1 cellular context compared by ENCODE assay signal in genomic region chr1:24003331-24003972, GRCh38.
A peak's percentile ranks its signal among the peaks of the same experiment; 100 is the strongest.
TF ChIP-seq lines count a peak whose summit lies in the region.

No MANE protein-coding gene starts in this region.

TF ChIP-seq in HEK293, 187 proteins besides CTCF, POLR2A, EP300 and RAD21 (continued from another document and continues in another):
- TF ChIP-seq ZNF362 (tag by site-specific recombination; IDR thresholded peaks at IDR 0.05) (no peak), KLF7 (tag by site-specific recombination; IDR thresholded peaks at IDR 0.05; ENCODE audit: borderline replicate concordance) (no peak), GLI4 (tag by site-specific recombination; IDR thresholded peaks at IDR 0.05) (no peak), ZNF501 (tag by site-specific recombination; IDR thresholded peaks at IDR 0.05) (no peak), ZNF18 (tag by site-specific recombination; IDR thresholded peaks at IDR 0.05) (peak; percentile 47; the same call in 1 of the 2 replicates), ZNF184 (tag by site-specific recombination; IDR thresholded peaks at IDR 0.05) (peak; percentile 80; the same call in 1 of the 2 replicates), YY2 (tag by site-specific recombination; IDR thresholded peaks at IDR 0.05) (no peak), KLF17 (tag by site-specific recombination; IDR thresholded peaks at IDR 0.05) (no peak), ZNF585B (tag by site-specific recombination; IDR thresholded peaks at IDR 0.05) (no peak), ZNF174 (tag by site-specific recombination; IDR thresholded peaks at IDR 0.05) (no peak), MYNN (tag by site-specific recombination; IDR thresholded peaks at IDR 0.05; ENCODE audit: borderline replicate concordance) (no peak), ZNF518A (tag by site-specific recombination; conservative IDR thresholded peaks at IDR 0.05; ENCODE audit: low read depth) (no peak), RBAK (tag by site-specific recombination; IDR thresholded peaks at IDR 0.05) (no peak), ZSCAN5A (tag by site-specific recombination; IDR thresholded peaks at IDR 0.05) (no peak), ZBTB11 (tag by site-specific recombination; conservative IDR thresholded peaks at IDR 0.05; ENCODE audit: low read depth) (no peak), ZNF830 (tag by site-specific recombination; IDR thresholded peaks at IDR 0.05; ENCODE audit: low read depth) (no peak), HOXC10 (CRISPR knock-in tag; IDR thresholded peaks at IDR 0.05) (no peak), ZNF202 (tag by site-specific recombination; IDR thresholded peaks at IDR 0.05; ENCODE audit: borderline replicate concordance) (no peak), ZNF654 (tag by site-specific recombination; IDR thresholded peaks at IDR 0.05; ENCODE audit: low read depth) (no peak), ZNF157 (tag by site-specific recombination; IDR thresholded peaks at IDR 0.05) (no peak), ZNF510 (tag by site-specific recombination; IDR thresholded peaks at IDR 0.05; ENCODE audit: insufficient replicate concordance) (no peak), ZNF24 (tag by site-specific recombination; IDR thresholded peaks at IDR 0.05) (peak; percentile 56; the same call in 1 of the 2 replicates), SETDB1 (IDR thresholded peaks at IDR 0.05; ENCODE audit: insufficient read length, low read length) (no peak), ZFP69B (tag by site-specific recombination; IDR thresholded peaks at IDR 0.05) (peak; percentile 50; the same call in 1 of the 2 replicates), ZNF670 (tag by site-specific recombination; IDR thresholded peaks at IDR 0.05; ENCODE audit: low read depth) (no peak), SP2 (tag by site-specific recombination; IDR thresholded peaks at IDR 0.05) (no peak), ZNF610 (tag by site-specific recombination; IDR thresholded peaks at IDR 0.05; ENCODE audit: borderline replicate concordance) (0 out of 2 replicates have a peak, but pooled peaks have one; percentile 24), ZNF791 (tag by site-specific recombination; IDR thresholded peaks at IDR 0.05) (no peak), ZNF23 (tag by site-specific recombination; IDR thresholded peaks at IDR 0.05; ENCODE audit: borderline replicate concordance) (no peak), ELK4 (IDR thresholded peaks at IDR 0.05; ENCODE audit: borderline replicate concordance, low read depth, low read length) (no peak), BCL6B (tag by site-specific recombination; IDR thresholded peaks at IDR 0.05) (no peak), ZNF626 (tag by site-specific recombination; IDR thresholded peaks at IDR 0.05) (no peak), ZNF707 (tag by site-specific recombination; IDR thresholded peaks at IDR 0.05) (no peak), ZNF621 (tag by site-specific recombination; IDR thresholded peaks at IDR 0.05) (no peak), ZNF335 (tag by site-specific recombination; conservative IDR thresholded peaks at IDR 0.05) (peak; percentile 32; the same call in 1 of the 2 replicates), ZNF426 (tag by site-specific recombination; IDR thresholded peaks at IDR 0.05) (no peak), ZNF660 (tag by site-specific recombination; IDR thresholded peaks at IDR 0.05) (no peak), ZFP41 (tag by site-specific recombination; IDR thresholded peaks at IDR 0.05; ENCODE audit: borderline replicate concordance) (no peak), ZNF48 (tag by site-specific recombination; IDR thresholded peaks at IDR 0.05) (no peak), ZNF776 (tag by site-specific recombination; IDR thresholded peaks at IDR 0.05; ENCODE audit: borderline replicate concordance) (no peak), ZNF133 (tag by site-specific recombination; IDR thresholded peaks at IDR 0.05) (no peak), ZSCAN16 (tag by site-specific recombination; IDR thresholded peaks at IDR 0.05) (no peak), ZNF16 (tag by site-specific recombination; IDR thresholded peaks at IDR 0.05; ENCODE audit: low read depth) (no peak), ZNF692 (tag by site-specific recombination; IDR thresholded peaks at IDR 0.05) (peak; percentile 71), ZNF658 (tag by site-specific recombination; IDR thresholded peaks at IDR 0.05) (no peak), SCRT2 (tag by site-specific recombination; IDR thresholded peaks at IDR 0.05) (peak; percentile 38; the same call in 1 of the 2 replicates), OSR2 (tag by site-specific recombination; IDR thresholded peaks at IDR 0.05) (peak; percentile 87)
